ENCODE assay signal across 1 cellular context in the genomic region with DNA sequence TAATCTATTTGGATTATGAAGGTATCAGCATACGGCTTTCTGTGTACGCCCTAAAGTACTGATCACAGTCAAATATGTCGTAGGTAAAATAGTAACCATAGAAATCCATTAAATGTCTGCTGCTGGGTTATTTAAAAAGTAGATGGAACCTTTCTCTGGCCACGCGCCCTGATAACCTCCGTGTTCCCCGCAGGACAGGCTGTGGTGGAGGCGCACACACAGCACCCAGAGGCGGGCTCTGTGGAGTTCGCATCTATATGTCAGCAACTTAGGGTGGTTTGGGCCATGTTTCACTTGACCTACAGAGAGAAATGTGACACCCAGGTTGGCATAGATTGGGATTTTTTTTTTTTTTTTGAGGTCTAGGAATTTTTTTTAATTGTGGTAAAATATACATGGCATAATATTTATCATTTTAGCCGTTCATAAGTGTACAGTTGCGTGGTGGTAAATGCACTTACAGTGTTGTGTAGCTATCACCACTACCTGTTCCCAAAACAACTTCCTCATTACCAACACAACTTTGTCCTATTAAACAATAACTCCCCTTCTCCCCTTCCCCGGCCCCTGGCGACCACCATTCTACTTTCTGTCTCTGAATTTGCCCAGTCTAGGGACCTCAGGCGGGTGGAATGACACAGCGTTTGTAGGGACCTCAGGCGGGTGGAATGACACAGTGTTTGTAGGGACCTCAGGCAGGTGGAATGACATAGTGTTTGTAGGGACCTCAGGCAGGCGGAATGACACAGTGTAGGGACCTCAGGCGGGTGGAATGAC.
A peak's percentile ranks its signal among the peaks of the same experiment; 100 is the strongest.
TF ChIP-seq lines count a peak whose summit lies in the region.

No MANE protein-coding gene starts in this region.

TF ChIP-seq in H1, 55 proteins besides CTCF, POLR2A, EP300 and RAD21:
- TF ChIP-seq BACH1 (IDR thresholded peaks at IDR 0.05; ENCODE audit: low read length) (peak; percentile 88), CHD1 (IDR thresholded peaks at IDR 0.05; ENCODE audit: low read depth, low read length) (no peak)
